8 cellular contexts compared by ENCODE assay signal in genomic region chr17:50783193-50783660, GRCh38. TPM values are rescaled to one million over a fixed set of nuclear protein-coding genes. Genes with fewer than 3 reads are reported as not detected.
DNase-seq lines count a peak whose midpoint lies in the region; ATAC-seq and TF ChIP-seq lines count a peak whose summit lies in the region.

No MANE protein-coding gene starts in this region.

- ATAC-seq in HG02588 (IDR thresholded peaks at IDR 0.05; ENCODE audit: unreplicated experiment): peak; percentile 66
- peak; percentile 99 for ATAC-seq in WTC11
- no peak for ATAC-seq in GM19035 (IDR thresholded peaks at IDR 0.05; ENCODE audit: unreplicated experiment)

- H3K4me1 Mint-ChIP-seq in WTC11 (peaks cover 6% of the 10 kb centered on the region; the same call in 1 of the 2 replicates), MCF 10A (ENCODE audit: insufficient read depth, unreplicated experiment) (peaks cover 28% of the 10 kb centered on the region)

- intact Hi-C loops in MCF 10A (cut with micrococcal nuclease): loop anchor here (1.0 kb wide), 2 partner anchors 59 to 167 kb away; no protein-coding TSS in a partner anchor

- H3K9me3 Mint-ChIP-seq in WTC11 (no peaks in the 10 kb centered on the region), MCF 10A (ENCODE audit: unreplicated experiment) (no peaks in the 10 kb centered on the region)

- H3K36me3 Mint-ChIP-seq in WTC11: no peaks in the 10 kb centered on the region
- no peaks in the 10 kb centered on the region for H3K36me3 Mint-ChIP-seq in MCF 10A (ENCODE audit: insufficient read depth, unreplicated experiment)

- no TSS peak for BruUV-seq in MCF 10A (replicated peaks; lab: Mats Ljungman, UMichigan)

- H3K27me3 Mint-ChIP-seq in WTC11 (ENCODE audit: low read depth): no peaks in the 10 kb centered on the region
- H3K27me3 Mint-ChIP-seq in MCF 10A (ENCODE audit: insufficient read depth, unreplicated experiment): no peaks in the 10 kb centered on the region

- TF ChIP-seq CTCF in WTC11 (IDR thresholded peaks at IDR 0.05) (peak; percentile 99), MCF 10A (IDR thresholded peaks at IDR 0.05; ENCODE audit: unreplicated experiment) (peak; percentile 94)

- H3K4me3 Mint-ChIP-seq in WTC11: no peak overlapping the region
- H3K4me3 Mint-ChIP-seq in MCF 10A (ENCODE audit: unreplicated experiment): no peak overlapping the region

- DNase-seq in COLO668 (lab: John Stamatoyannopoulos, UW; ENCODE audit: unreplicated experiment) (peak; percentile 62), NCI-H345 (lab: John Stamatoyannopoulos, UW) (peak; percentile 85), WTC11 (ENCODE audit: low spot score) (peak; percentile 95), MCF 10A (ENCODE audit: unreplicated experiment) (peak; percentile 84), inferior parietal cortex (ENCODE audit: extremely low spot score) (peak; percentile 86)
- peak; percentile 85 for DNase-seq in stimulated activated CD4-positive, alpha-beta T cell treated with anti-CD3 and anti-CD28 coated beads, Interleukin-15, amount 100 ng/mL, for 24 hours

- CTCF ChIA-PET in WTC11 (lab: Charles Lee) (interaction anchor here (0.5 to 6.5 kb wide), 85 partner anchors 8 to 666 kb away, joined by 3 to 233 read pairs (median 5); partner anchors contain the start of genes ANKRD40CL, LRRC59, LUC7L3 and NME1), MCF 10A (lab: Yijun Ruan, JAX) (interaction anchor here (0.5 to 10.9 kb wide), 39 partner anchors 9 to 466 kb away, joined by 3 to 320 read pairs (median 4); partner anchors contain the start of gene WFIKKN2)

- POLR2A ChIA-PET in WTC11 (lab: Charles Lee): interaction anchor here (0.6 to 1.5 kb wide), 2 partner anchors 59 to 82 kb away, joined by 3 to 6 read pairs; partner anchors contain the start of gene TOB1
- POLR2A ChIA-PET in MCF 10A (lab: Yijun Ruan, JAX): interaction anchor here (0.6 to 4.9 kb wide), 6 partner anchors 12 to 370 kb away, joined by 3 to 31 read pairs (median 4); partner anchors contain the start of gene TOB1

- H3K27ac Mint-ChIP-seq in WTC11: no peak overlapping the region
- H3K27ac Mint-ChIP-seq in MCF 10A (ENCODE audit: low read depth, unreplicated experiment): no peak overlapping the region

TF ChIP-seq in WTC11, 78 proteins besides CTCF, POLR2A, EP300 and RAD21:
- TF ChIP-seq TP53 (CRISPR knock-in tag; IDR thresholded peaks at IDR 0.05): no peak
- no peak for TF ChIP-seq E2F1 (CRISPR knock-in tag; IDR thresholded peaks at IDR 0.05)
- no peak for TF ChIP-seq ZNF425 (CRISPR knock-in tag; conservative IDR thresholded peaks at IDR 0.05)
- TF ChIP-seq ZNF423 (CRISPR knock-in tag; IDR thresholded peaks at IDR 0.05): peak; percentile 78
- TF ChIP-seq HMGA2 (CRISPR knock-in tag; IDR thresholded peaks at IDR 0.05): no peak
- TF ChIP-seq ZNF512 (CRISPR knock-in tag; IDR thresholded peaks at IDR 0.05; ENCODE audit: borderline replicate concordance): no peak
- TF ChIP-seq ATF1 (CRISPR knock-in tag; IDR thresholded peaks at IDR 0.05): no peak
- TF ChIP-seq SP1 (CRISPR knock-in tag; conservative IDR thresholded peaks at IDR 0.05): peak; percentile 54

RNA-seq across cellular contexts. Expression of gene ANKRD40CL, which starts 15.9 kb away (rescaled TPM):
- total RNA-seq in WTC11 (2021) (not detected in 3 replicates), MCF 10A (2022) (not detected in 2 replicates)

RNA-seq across cellular contexts. Expression of gene WFIKKN2, which starts 52.2 kb away (rescaled TPM):
- total RNA-seq in WTC11 (2021) (0.07 to 0.11 TPM (median 0.09 TPM) in 3 replicates), MCF 10A (2022) (not detected in 2 replicates)
